In the genomic region with DNA sequence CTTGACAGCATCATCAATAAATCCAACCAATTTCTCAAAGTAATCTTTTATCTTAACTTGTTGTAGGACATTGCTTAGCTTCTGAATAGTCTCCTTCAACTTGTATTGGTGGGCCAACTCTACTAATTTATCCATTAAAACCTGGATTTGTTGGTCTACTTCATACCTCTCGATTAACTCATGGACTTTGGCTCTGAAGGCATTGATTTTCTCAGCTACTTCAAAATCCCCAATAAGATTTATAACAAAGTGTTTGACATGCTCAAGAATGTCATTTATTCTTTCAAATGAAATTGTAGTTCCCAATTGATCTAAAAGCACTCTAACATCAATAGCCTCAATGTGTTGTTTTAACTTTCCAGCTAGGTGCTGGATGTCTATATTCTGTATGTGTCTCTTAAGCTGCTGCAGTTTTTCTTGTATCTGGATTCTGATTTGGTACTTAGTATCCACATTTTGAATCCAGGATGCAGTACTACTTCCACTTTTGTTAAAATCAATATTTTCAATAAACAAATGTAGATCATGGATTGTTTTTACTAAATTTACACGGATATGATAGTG, we compare ENCODE assay signal across 39 cellular contexts. TPM values are rescaled to one million over a fixed set of nuclear protein-coding genes. Genes with fewer than 3 reads are reported as not detected.
"Had no signal": no experiment of that assay in that cellular context is flagged by ENCODE, and none has a peak within 500 bp of the region (broad histone marks: within the 10 kb centered on the region; RNA-seq: fewer than 3 reads in every experiment).

No MANE protein-coding gene starts in this region.

- H3K9me3 ChIP-seq: MG63 had no signal

- H3K36me3 ChIP-seq: MG63 had no signal

- DNase-seq: Karpas-422, Kasumi-1, MG63, MM.1S, MV-4-11, NCI-H1048, NCI-H1092, NCI-H1092 treated with DMSO at 0.1 percent for 48 hours, NCI-H1105, NCI-H1105 treated with DMSO at 0.1 percent for 48 hours, NCI-H1417, NCI-H1417 treated with DMSO at 0.1 percent for 48 hours, NCI-H1436, NCI-H1436 treated with DMSO at 0.1 percent for 48 hours, NCI-H146, NCI-H1694, NCI-H1694 treated with DMSO at 0.1 percent for 48 hours, NCI-H187, NCI-H187 treated with DMSO at 0.1 percent for 48 hours, NCI-H1930, NCI-H2029, NCI-H2029 treated with DMSO at 0.1 percent for 48 hours, NCI-H2081, NCI-H2081 treated with DMSO at 0.1 percent for 48 hours, NCI-H2107, NCI-H2171, NCI-H2171 treated with DMSO at 0.1 percent for 48 hours, NCI-H2227 treated with DMSO at 0.1 percent for 48 hours, NCI-H226, NCI-H345, NCI-H446, NCI-H446 treated with DMSO at 0.1 percent for 48 hours, NCI-H510A, NCI-H510A treated with DMSO at 0.1 percent for 48 hours had no signal

- H3K9ac ChIP-seq: KMS-11 had no signal

- H3K27ac ChIP-seq: KMS-11 had no signal

- H3K4me3 ChIP-seq: MG63 had no signal

- H3K4me2 ChIP-seq: KMS-11 had no signal

RNA-seq across cellular contexts. Expression of gene APOB, which starts 34.1 kb away (rescaled TPM):
- total RNA-seq: LHCN-M2, M059J, MCF 10A, NCI-H460 had no signal
